Comparison of ENCODE assay signal across 8 cellular contexts in the genomic region with DNA sequence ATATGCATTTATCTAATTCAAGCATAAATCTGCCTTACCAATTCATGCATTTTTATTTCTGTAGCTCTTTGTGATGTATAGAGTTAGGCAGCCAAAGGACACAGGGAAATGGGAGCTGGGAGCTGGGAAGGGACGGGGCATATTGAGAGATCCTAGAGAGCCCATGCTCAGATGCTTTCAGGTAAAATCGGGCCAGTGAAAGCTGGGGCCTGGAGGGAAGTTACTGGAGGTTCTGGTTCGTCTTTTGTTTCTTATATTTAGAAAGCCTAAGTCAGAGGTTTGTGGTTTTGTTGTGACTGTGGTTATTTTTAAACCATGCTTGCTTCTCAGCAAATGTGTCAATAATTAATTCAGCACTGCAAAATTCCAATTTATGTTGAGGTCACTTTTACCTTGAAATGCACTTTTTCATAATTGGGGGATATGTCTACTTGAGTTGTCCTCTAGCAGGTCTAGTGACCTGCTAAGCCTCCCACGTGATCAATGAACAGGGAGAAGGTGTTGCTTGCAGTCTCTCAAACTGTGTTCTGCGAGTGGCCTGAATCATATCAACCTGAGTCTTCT. TPM values are rescaled to one million over a fixed set of nuclear protein-coding genes. Genes with fewer than 3 reads are reported as not detected.
DNase-seq lines count a peak whose midpoint lies in the region; ATAC-seq and TF ChIP-seq lines count a peak whose summit lies in the region.

No MANE protein-coding gene starts in this region.

- H4K20me1 ChIP-seq in GM23338 (replicated peaks; ENCODE audit: insufficient read depth) (no peaks in the 10 kb centered on the region), hepatocyte (ENCODE audit: insufficient read depth, poor library complexity, severe bottlenecking) (no peaks in the 10 kb centered on the region)

- H3K9ac ChIP-seq in subcutaneous abdominal adipose tissue (ENCODE audit: low read length in 5 of 5) = peak overlapping the region; percentile 4 to 80 (median 50)

- H3K9me3 Mint-ChIP-seq in GM23338 (no peaks in the 10 kb centered on the region; the same call in 2 of the 3 replicates), activated B cell treated with CpG ODN at 0.5 μM for 24 hours (no peaks in the 10 kb centered on the region)

- H3K36me3 ChIP-seq in GM23338 (ENCODE audit: insufficient read depth) (no peaks in the 10 kb centered on the region), hepatocyte (replicated peaks; ENCODE audit: insufficient read depth, low read depth) (no peaks in the 10 kb centered on the region), subcutaneous abdominal adipose tissue (ENCODE audit: control insufficient read depth in 5 of 5, insufficient read depth in 5 of 5, low read length in 5 of 5) (peaks cover under 1 to 6% (median 3%) of the 10 kb centered on the region in 5 donors)

- no peaks in the 10 kb centered on the region for H3K27me3 ChIP-seq in GM23338 (ENCODE audit: insufficient read depth)
- no peaks in the 10 kb centered on the region for H3K27me3 ChIP-seq in hepatocyte
- H3K27me3 ChIP-seq in subcutaneous abdominal adipose tissue (ENCODE audit: control insufficient read depth in 5 of 5, insufficient read depth in 4 of 5, low read length in 5 of 5) = no peaks in the 10 kb centered on the region

- H3K36me3 Mint-ChIP-seq in GM23338 (ENCODE audit: low read depth) (no peaks in the 10 kb centered on the region), activated B cell treated with CpG ODN at 0.5 μM for 24 hours (ENCODE audit: low read depth) (no peaks in the 10 kb centered on the region)

- H3K4me1 Mint-ChIP-seq in GM23338 (peaks cover 40% of the 10 kb centered on the region), activated B cell treated with CpG ODN at 0.5 μM for 24 hours (peaks cover 63% of the 10 kb centered on the region)

- H3K4me2 ChIP-seq in GM23338 = peak overlapping the region; percentile 76
- peak overlapping the region; percentile 73 for H3K4me2 ChIP-seq in hepatocyte

- H3K4me1 ChIP-seq in GM23338 (ENCODE audit: insufficient read depth) = peaks cover 32% of the 10 kb centered on the region
- peaks cover 23% of the 10 kb centered on the region for H3K4me1 ChIP-seq in hepatocyte (ENCODE audit: insufficient read depth)
- H3K4me1 ChIP-seq in subcutaneous abdominal adipose tissue (ENCODE audit: control insufficient read depth in 5 of 5, insufficient read depth in 5 of 5, low read length in 5 of 5) = peaks cover 13 to 84% (median 62%) of the 10 kb centered on the region in 5 donors

- intact Hi-C loops in activated B cell treated with CpG ODN at 0.5 μM for 24 hours (cut with micrococcal nuclease) = loop anchor here (1.0 kb wide), 3 partner anchors 31 to 82 kb away; a partner anchor contains a TSS

- H3K9me3 ChIP-seq in hepatocyte (ENCODE audit: low read depth) = no peaks in the 10 kb centered on the region
- no peaks in the 10 kb centered on the region for H3K9me3 ChIP-seq in subcutaneous abdominal adipose tissue (ENCODE audit: control insufficient read depth in 5 of 5, low read length in 5 of 5)

- POLR2A ChIA-PET in activated B cell treated with CpG ODN at 0.5 μM for 24 hours (lab: Charles Lee) = interaction anchor here (0.8 to 1.2 kb wide), 5 partner anchors 60 to 431 kb away, joined by 3 to 6 read pairs (median 3); a partner anchor contains a TSS

- H2AFZ ChIP-seq in GM23338 (0 out of 2 replicates have a peak overlapping the region, but pooled peaks have one; percentile 38), hepatocyte (peak overlapping the region; percentile 44)

- ATAC-seq in GM23338 (peak; percentile 46), activated B cell treated with CpG ODN at 0.5 μM for 24 hours (ENCODE audit: low read depth) (no peak)

- H3K4me3 ChIP-seq in GM23338 (0 out of 2 replicates have a peak overlapping the region, but pooled peaks have one; percentile 8), hepatocyte (peak overlapping the region; percentile 6), subcutaneous abdominal adipose tissue (ENCODE audit: low read depth in 1 of 5, low read length in 5 of 5) (peak overlapping the region; percentile 31 to 76 (median 69))

- no peaks in the 10 kb centered on the region; the same call in 1 of the 2 replicates for H3F3A ChIP-seq in GM23338 (replicated peaks; ENCODE audit: low read depth)

- H3K27ac ChIP-seq in GM23338 (ENCODE audit: low read depth) = peak overlapping the region; percentile 43
- H3K27ac ChIP-seq in hepatocyte = peak overlapping the region; percentile 88
- peak overlapping the region; percentile 91 for H3K27ac ChIP-seq in subcutaneous abdominal adipose tissue (ENCODE audit: low read depth, low read length)

- DNase-seq in CD1c-positive myeloid dendritic cell (ENCODE audit: extremely low spot score) (peak; percentile 28), GM23338 (ENCODE audit: low spot score) (no peak), activated B cell treated with CpG ODN at 0.5 μM for 24 hours (no peak), hepatocyte (ENCODE audit: low spot score) (no peak), NCI-H1417 (lab: John Stamatoyannopoulos, UW) (no peak)
- no peak for DNase-seq in effector CD4-positive, alpha-beta T cell
- DNase-seq in activated CD8-positive, alpha-beta memory T cell treated with anti-CD3 and anti-CD28 coated beads for 24 hours = no peak

- H3K4me3 Mint-ChIP-seq in GM23338 = no peak overlapping the region; the same call in 2 of the 3 replicates
- H3K4me3 Mint-ChIP-seq in activated B cell treated with CpG ODN at 0.5 μM for 24 hours = peak overlapping the region; percentile 80

- no peaks in the 10 kb centered on the region for H3K79me2 ChIP-seq in GM23338 (replicated peaks; ENCODE audit: insufficient read depth)
- peaks cover 17% of the 10 kb centered on the region for H3K79me2 ChIP-seq in hepatocyte

- WGBS in hepatocyte (ENCODE audit: low lambda C conversion rate, missing lambda C conversion rate) = 60% methylated on average over 5 of the region's 5 CpGs

- H3K9me2 ChIP-seq in GM23338 (ENCODE audit: insufficient read depth) (no peaks in the 10 kb centered on the region; the same call in 1 of the 2 replicates), hepatocyte (replicated peaks; ENCODE audit: insufficient read depth) (no peaks in the 10 kb centered on the region)

- H3K27me3 Mint-ChIP-seq in GM23338 (ENCODE audit: insufficient read depth, low read depth, poor library complexity) (peaks cover 24% of the 10 kb centered on the region), activated B cell treated with CpG ODN at 0.5 μM for 24 hours (no peaks in the 10 kb centered on the region)

- H3K27ac Mint-ChIP-seq in GM23338 (peak overlapping the region; percentile 78), activated B cell treated with CpG ODN at 0.5 μM for 24 hours (peak overlapping the region; percentile 97)

- CTCF ChIA-PET in activated B cell treated with CpG ODN at 0.5 μM for 24 hours (lab: Charles Lee) = interaction anchor here (0.6 to 1.0 kb wide), 3 partner anchors 31 to 81 kb away, joined by 3 to 4 read pairs (median 3); a partner anchor contains a TSS

- TF ChIP-seq CTCF in GM23338 (conservative IDR thresholded peaks at IDR 0.05; ENCODE audit: low read depth in 2 of 2) = no peak
- no peak for TF ChIP-seq CTCF in activated B cell treated with CpG ODN at 0.5 μM for 24 hours (IDR thresholded peaks at IDR 0.05)
- no peak for TF ChIP-seq CTCF in hepatocyte (IDR thresholded peaks at IDR 0.05; ENCODE audit: poor library complexity)

TF ChIP-seq in GM23338, 12 proteins besides CTCF, POLR2A, EP300 and RAD21 (continues in another document):
- TF ChIP-seq, protein P1, sequence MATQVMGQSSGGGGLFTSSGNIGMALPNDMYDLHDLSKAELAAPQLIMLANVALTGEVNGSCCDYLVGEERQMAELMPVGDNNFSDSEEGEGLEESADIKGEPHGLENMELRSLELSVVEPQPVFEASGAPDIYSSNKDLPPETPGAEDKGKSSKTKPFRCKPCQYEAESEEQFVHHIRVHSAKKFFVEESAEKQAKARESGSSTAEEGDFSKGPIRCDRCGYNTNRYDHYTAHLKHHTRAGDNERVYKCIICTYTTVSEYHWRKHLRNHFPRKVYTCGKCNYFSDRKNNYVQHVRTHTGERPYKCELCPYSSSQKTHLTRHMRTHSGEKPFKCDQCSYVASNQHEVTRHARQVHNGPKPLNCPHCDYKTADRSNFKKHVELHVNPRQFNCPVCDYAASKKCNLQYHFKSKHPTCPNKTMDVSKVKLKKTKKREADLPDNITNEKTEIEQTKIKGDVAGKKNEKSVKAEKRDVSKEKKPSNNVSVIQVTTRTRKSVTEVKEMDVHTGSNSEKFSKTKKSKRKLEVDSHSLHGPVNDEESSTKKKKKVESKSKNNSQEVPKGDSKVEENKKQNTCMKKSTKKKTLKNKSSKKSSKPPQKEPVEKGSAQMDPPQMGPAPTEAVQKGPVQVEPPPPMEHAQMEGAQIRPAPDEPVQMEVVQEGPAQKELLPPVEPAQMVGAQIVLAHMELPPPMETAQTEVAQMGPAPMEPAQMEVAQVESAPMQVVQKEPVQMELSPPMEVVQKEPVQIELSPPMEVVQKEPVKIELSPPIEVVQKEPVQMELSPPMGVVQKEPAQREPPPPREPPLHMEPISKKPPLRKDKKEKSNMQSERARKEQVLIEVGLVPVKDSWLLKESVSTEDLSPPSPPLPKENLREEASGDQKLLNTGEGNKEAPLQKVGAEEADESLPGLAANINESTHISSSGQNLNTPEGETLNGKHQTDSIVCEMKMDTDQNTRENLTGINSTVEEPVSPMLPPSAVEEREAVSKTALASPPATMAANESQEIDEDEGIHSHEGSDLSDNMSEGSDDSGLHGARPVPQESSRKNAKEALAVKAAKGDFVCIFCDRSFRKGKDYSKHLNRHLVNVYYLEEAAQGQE (IDR thresholded peaks at IDR 0.05; ENCODE audit: unreplicated experiment) = no peak
- TF ChIP-seq ZNF331 (CRISPR knock-in tag; IDR thresholded peaks at IDR 0.05; ENCODE audit: low read depth) = no peak
- TF ChIP-seq POLR2AphosphoS5 (IDR thresholded peaks at IDR 0.05; ENCODE audit: low read depth) = no peak

RNA-seq across cellular contexts. Expression of a gene that starts 5.0 kb away (rescaled TPM):
- 0.43 and 0.52 TPM in 2 replicates for total RNA-seq in GM23338 (2014; rRNA removed; shearing (Covaris generic))
- polyA plus RNA-seq in GM23338 (2016; fragmentation: Nextera tagmentation; extraction: Ambion mirVana) (0.42 TPM in 2 replicates), hepatocyte (6.9 and 8.6 TPM in 2 replicates)
- total RNA-seq in activated B cell treated with CpG ODN at 0.5 μM for 24 hours (3.2 TPM in 2 replicates), hepatocyte (10.5 and 10.8 TPM in 2 replicates)

RNA-seq across cellular contexts. Expression of a gene that starts 31.0 kb away (rescaled TPM):
- total RNA-seq in GM23338 (2014; rRNA removed; shearing (Covaris generic)) = not detected in 2 replicates
- polyA plus RNA-seq in GM23338 (2016; fragmentation: Nextera tagmentation; extraction: Ambion mirVana) (0.10 and 0.24 TPM in 2 replicates), hepatocyte (2.4 and 2.9 TPM in 2 replicates)
- total RNA-seq in activated B cell treated with CpG ODN at 0.5 μM for 24 hours (4.9 and 5.7 TPM in 2 replicates), hepatocyte (3.9 and 4.6 TPM in 2 replicates)

RNA-seq across cellular contexts. Expression of a gene that starts 45.1 kb away (rescaled TPM):
- total RNA-seq in GM23338 (2014; rRNA removed; shearing (Covaris generic)) = not detected in 2 replicates
- polyA plus RNA-seq in GM23338 (2016; fragmentation: Nextera tagmentation; extraction: Ambion mirVana) (0.10 TPM in 2 replicates), hepatocyte (not detected in 2 replicates)
- total RNA-seq in activated B cell treated with CpG ODN at 0.5 μM for 24 hours (not detected in 2 replicates), hepatocyte (not detected in 2 replicates)

RNA-seq across cellular contexts. Expression of a gene that starts 59.6 kb away (rescaled TPM):
- total RNA-seq in GM23338 (2014; rRNA removed; shearing (Covaris generic)) = 3.1 and 3.9 TPM in 2 replicates
- 1.5 and 2.4 TPM in 2 replicates for polyA plus RNA-seq in GM23338 (2016; fragmentation: Nextera tagmentation; extraction: Ambion mirVana)
- 0.95 and 1.3 TPM in 2 replicates for total RNA-seq in activated B cell treated with CpG ODN at 0.5 μM for 24 hours
- total RNA-seq in hepatocyte = 14.7 and 15.1 TPM in 2 replicates
- 5.6 and 8.2 TPM in 2 replicates for polyA plus RNA-seq in hepatocyte

Comparison
In these comparisons a context has a peak if more than half of its experiments do, and no peak if none do; other contexts are left out.
1. H3K4me3 ChIP-seq: peak in every context shown above with its lines; median percentile 69 in subcutaneous abdominal adipose tissue; 8 in GM23338; 6 in hepatocyte.